14 cellular contexts compared by ENCODE assay signal in genomic region chr2:100982431-100982861, GRCh38.
"Had no signal": no experiment of that assay in that cellular context is flagged by ENCODE, and none has a peak within 500 bp of the region (broad histone marks: within the 10 kb centered on the region; RNA-seq: fewer than 3 reads in every experiment).

No MANE protein-coding gene starts in this region.

- H3K9me3 Mint-ChIP-seq: activated CD4-positive, alpha-beta T cell treated with anti-CD3 and anti-CD28 coated beads, Interleukin-2, amount 10 ng/mL, durations not matched to agents 7 days and 5 days; activated naive CD8-positive, alpha-beta T cell treated with anti-CD3 and anti-CD28 coated beads for 36 hours; activated T-cell treated with anti-CD3 and anti-CD28 coated beads, Interleukin-2, amount 50 U/mL, for 72 hours; naive thymus-derived CD4-positive, alpha-beta T cell; stimulated activated naive CD8-positive, alpha-beta T cell treated with anti-CD3 and anti-CD28 coated beads, Interleukin-15, Interleukin-2, amounts not matched to agents 100 ng/mL and 50 ng/mL, for 24 hours had no signal

- H3K27me3 ChIP-seq: breast epithelium, left lung, testis had no signal

- H3K27me3 Mint-ChIP-seq: activated CD4-positive, alpha-beta T cell treated with anti-CD3 and anti-CD28 coated beads, Interleukin-2, amount 10 ng/mL, durations not matched to agents 7 days and 5 days; activated naive CD8-positive, alpha-beta T cell treated with anti-CD3 and anti-CD28 coated beads for 36 hours; stimulated activated naive CD8-positive, alpha-beta T cell treated with anti-CD3 and anti-CD28 coated beads, Interleukin-15, Interleukin-2, amounts not matched to agents 100 ng/mL and 50 ng/mL, for 24 hours had no signal

- H3K36me3 Mint-ChIP-seq: activated naive CD8-positive, alpha-beta T cell treated with anti-CD3 and anti-CD28 coated beads for 36 hours had no signal

- H3K4me3 ChIP-seq: breast epithelium, left lung, mucosa of descending colon, testis had no signal

- H3K4me1 Mint-ChIP-seq: activated CD4-positive, alpha-beta T cell treated with anti-CD3 and anti-CD28 coated beads, Interleukin-2, amount 10 ng/mL, durations not matched to agents 7 days and 5 days had no signal

- H3K27ac ChIP-seq: left lung had no signal

- H3K27ac Mint-ChIP-seq: activated CD4-positive, alpha-beta T cell treated with anti-CD3 and anti-CD28 coated beads, Interleukin-2, amount 10 ng/mL, durations not matched to agents 7 days and 5 days; activated naive CD8-positive, alpha-beta T cell treated with anti-CD3 and anti-CD28 coated beads for 36 hours; activated T-cell treated with anti-CD3 and anti-CD28 coated beads, Interleukin-2, amount 50 U/mL, for 72 hours; stimulated activated naive CD8-positive, alpha-beta T cell treated with anti-CD3 and anti-CD28 coated beads, Interleukin-15, Interleukin-2, amounts not matched to agents 100 ng/mL and 50 ng/mL, for 24 hours; T-helper 17 cell had no signal

- DNase-seq: activated CD4-positive, alpha-beta T cell treated with anti-CD3 and anti-CD28 coated beads, Interleukin-2, amount 10 ng/mL, durations not matched to agents 7 days and 5 days; activated CD8-positive, alpha-beta memory T cell treated with anti-CD3 and anti-CD28 coated beads, Interleukin-2, amount 50 U/mL, for 48 hours; activated naive CD8-positive, alpha-beta T cell treated with anti-CD3 and anti-CD28 coated beads for 36 hours; activated T-cell treated with anti-CD3 and anti-CD28 coated beads, Interleukin-2, amount 50 U/mL, for 72 hours; dermis blood vessel endothelial cell; erythroblast; kidney; left lung; mucosa of descending colon; naive thymus-derived CD4-positive, alpha-beta T cell; T-helper 17 cell; testis had no signal

- H3K36me3 ChIP-seq: breast epithelium had no signal

- H3K9me3 ChIP-seq: breast epithelium, left lung, mucosa of descending colon, testis had no signal

- ATAC-seq: activated T-cell treated with anti-CD3 and anti-CD28 coated beads, Interleukin-2, amount 50 U/mL, for 72 hours; left lung; mucosa of descending colon; naive thymus-derived CD4-positive, alpha-beta T cell; T-helper 17 cell had no signal

- H3K4me1 ChIP-seq: breast epithelium, left lung had no signal

- H3K4me3 Mint-ChIP-seq: activated CD4-positive, alpha-beta T cell treated with anti-CD3 and anti-CD28 coated beads, Interleukin-2, amount 10 ng/mL, durations not matched to agents 7 days and 5 days; activated naive CD8-positive, alpha-beta T cell treated with anti-CD3 and anti-CD28 coated beads for 36 hours; activated T-cell treated with anti-CD3 and anti-CD28 coated beads, Interleukin-2, amount 50 U/mL, for 72 hours; naive thymus-derived CD4-positive, alpha-beta T cell; stimulated activated naive CD8-positive, alpha-beta T cell treated with anti-CD3 and anti-CD28 coated beads, Interleukin-15, Interleukin-2, amounts not matched to agents 100 ng/mL and 50 ng/mL, for 24 hours; T-helper 17 cell had no signal
